Comparison of ENCODE assay signal across 20 cellular contexts in genomic region chr12:98763656-98764055, GRCh38.
DNase-seq lines count a peak whose midpoint lies in the region; ATAC-seq and TF ChIP-seq lines count a peak whose summit lies in the region.
"Had no signal": no experiment of that assay in that cellular context is flagged by ENCODE, and none has a peak within 500 bp of the region (broad histone marks: within the 10 kb centered on the region; RNA-seq: fewer than 3 reads in every experiment).

No MANE protein-coding gene starts in this region.

- DNase-seq in cardiac septum (ENCODE audit: low spot score) (peak; percentile 35), right cardiac atrium (no peak), foreskin keratinocyte (peak; percentile 57 to 72), myocyte (ENCODE audit: low read depth) (peak; percentile 32)
- DNase-seq in stimulated activated CD4-positive, alpha-beta T cell treated with anti-CD3 and anti-CD28 coated beads, Interleukin-15, amount 100 ng/mL, for 24 hours = no peak
- DNase-seq: 8988T; ACHN; AML-193; C1 segment of cervical spinal cord; Calu3; CD4-positive, alpha-beta memory T cell; COR-L47; DMS53; DMS79 treated with DMSO at 0.1 percent for 48 hours; GF-D8; H9 had no signal

- no peaks in the 10 kb centered on the region for H3K4me1 ChIP-seq in right cardiac atrium (ENCODE audit: control insufficient read depth, insufficient read depth, low read length)
- no peaks in the 10 kb centered on the region for H3K4me1 ChIP-seq in foreskin keratinocyte
- H3K4me1 ChIP-seq: A549 had no signal

- no peak overlapping the region for H3K27ac ChIP-seq in right cardiac atrium (ENCODE audit: low read length)
- H3K27ac ChIP-seq in foreskin keratinocyte = no peak overlapping the region
- H3K27ac ChIP-seq: A549 had no signal

- H3K27me3 ChIP-seq in right cardiac atrium (ENCODE audit: control insufficient read depth, insufficient read depth) (no peaks in the 10 kb centered on the region), foreskin keratinocyte (no peaks in the 10 kb centered on the region)

- intact Hi-C loops in cardiac septum (cut with DNase I) (no loop called here), right cardiac atrium (cut with DNase I) (no loop called here)

- ATAC-seq in right cardiac atrium (no peak), foreskin keratinocyte (peak; percentile 59), HG02623 (IDR thresholded peaks at IDR 0.05; ENCODE audit: unreplicated experiment) (no peak)
- ATAC-seq: A549, GM23338, HCT116 had no signal

- H3K4me3 ChIP-seq in right cardiac atrium (ENCODE audit: low read length) = no peak overlapping the region
- H3K4me3 ChIP-seq: A549, GM23338 had no signal

- no peaks in the 10 kb centered on the region for H3K9me3 ChIP-seq in right cardiac atrium (ENCODE audit: control insufficient read depth, low read length)
- H3K9me3 ChIP-seq: A549 had no signal

- WGBS in right cardiac atrium = 90% methylated on average over 4 of the region's 4 CpGs

- no peak for TF ChIP-seq CTCF in foreskin keratinocyte (conservative IDR thresholded peaks at IDR 0.05)

Comparison
In these comparisons a context has a peak if more than half of its experiments do, and no peak if none do; other contexts are left out.
1. DNase-seq: peak in cardiac septum (single experiment), foreskin keratinocyte (2 of 2) and myocyte (single experiment); none in right cardiac atrium (0 of 3) and stimulated activated CD4-positive, alpha-beta T cell treated with anti-CD3 and anti-CD28 coated beads, Interleukin-15, amount 100 ng/mL, for 24 hours (single experiment).